In genomic region chr7:128697301-128697905, GRCh38 we compare ENCODE assay signal across 8 cellular contexts. TPM values are rescaled to one million over a fixed set of nuclear protein-coding genes. Genes with fewer than 3 reads are reported as not detected.
A peak's percentile ranks its signal among the peaks of the same experiment; 100 is the strongest.
DNase-seq lines count a peak whose midpoint lies in the region; ATAC-seq and TF ChIP-seq lines count a peak whose summit lies in the region.

No MANE protein-coding gene starts in this region.

- H3K9me3 ChIP-seq in gastroesophageal sphincter: no peaks in the 10 kb centered on the region
- no peaks in the 10 kb centered on the region for H3K9me3 ChIP-seq in psoas muscle

- H3K27me3 ChIP-seq in gastroesophageal sphincter: peaks cover 63% of the 10 kb centered on the region
- H3K27me3 ChIP-seq in psoas muscle (ENCODE audit: insufficient read depth in 3 of 3, low read length in 2 of 3): peaks cover 0 to 56% (median 11%) of the 10 kb centered on the region in 3 donors

- H3K27ac Mint-ChIP-seq in activated T-cell treated with anti-CD3 and anti-CD28 coated beads, Interleukin-2, amount 50 U/mL, for 72 hours: peak overlapping the region; percentile 59

- H3K4me3 Mint-ChIP-seq in activated T-cell treated with anti-CD3 and anti-CD28 coated beads, Interleukin-2, amount 50 U/mL, for 72 hours: peak overlapping the region; percentile 87 to 91

- H3K36me3 ChIP-seq in gastroesophageal sphincter (no peaks in the 10 kb centered on the region), psoas muscle (ENCODE audit: insufficient read depth in 1 of 2, low read depth in 1 of 2) (no peaks in the 10 kb centered on the region)

- no peaks in the 10 kb centered on the region for H3K36me3 Mint-ChIP-seq in activated T-cell treated with anti-CD3 and anti-CD28 coated beads, Interleukin-2, amount 50 U/mL, for 72 hours (ENCODE audit: insufficient read depth in 2 of 2)

- H3K9me3 Mint-ChIP-seq in activated T-cell treated with anti-CD3 and anti-CD28 coated beads, Interleukin-2, amount 50 U/mL, for 72 hours: no peaks in the 10 kb centered on the region

- peaks cover 59% of the 10 kb centered on the region for H3K27me3 Mint-ChIP-seq in activated T-cell treated with anti-CD3 and anti-CD28 coated beads, Interleukin-2, amount 50 U/mL, for 72 hours (ENCODE audit: low read depth)

- DNase-seq in EH (ENCODE audit: low read depth) (peak; percentile 66), MV-4-11 (lab: John Stamatoyannopoulos, UW) (peak; percentile 73), psoas muscle (peak; percentile 56 to 78), NCI-H187 (lab: John Stamatoyannopoulos, UW) (no peak), NCI-H1092 (lab: John Stamatoyannopoulos, UW) (no peak), COR-L47 (lab: John Stamatoyannopoulos, UW) (no peak)
- DNase-seq in activated T-cell treated with anti-CD3 and anti-CD28 coated beads, Interleukin-2, amount 50 U/mL, for 72 hours: peak; percentile 79 to 83

- peak in 2 of 4 experiments; percentile 3 to 17 for TF ChIP-seq CTCF in gastroesophageal sphincter (IDR thresholded peaks at IDR 0.05)
- no peak for TF ChIP-seq CTCF in psoas muscle (IDR thresholded peaks at IDR 0.05)

- TF ChIP-seq EP300 in gastroesophageal sphincter (IDR thresholded peaks at IDR 0.05): no peak

- WGBS in gastroesophageal sphincter (ENCODE audit: low coverage in 1 of 2), 2 donors: 3 to 4% methylated on average over 14 to 17 of the region's 37 CpGs
- WGBS in psoas muscle, 3 donors: 3 to 4% (median 4%) methylated on average over 37 of the region's 37 CpGs

- peaks cover 0 to 9% (median 5%) of the 10 kb centered on the region in 3 donors for H3K4me1 ChIP-seq in gastroesophageal sphincter
- peaks cover 9% of the 10 kb centered on the region for H3K4me1 ChIP-seq in psoas muscle

- H3K4me1 Mint-ChIP-seq in activated T-cell treated with anti-CD3 and anti-CD28 coated beads, Interleukin-2, amount 50 U/mL, for 72 hours (ENCODE audit: low read depth): peaks cover 17% of the 10 kb centered on the region

- ATAC-seq in activated T-cell treated with anti-CD3 and anti-CD28 coated beads, Interleukin-2, amount 50 U/mL, for 72 hours (replicated peaks in 1 of 2): peak; percentile 94
- peak; percentile 60 for ATAC-seq in gastroesophageal sphincter
- peak; percentile 63 to 85 (median 76) for ATAC-seq in psoas muscle

- intact Hi-C loops in psoas muscle (cut with DNase I): no loop called here

- no peak overlapping the region for H3K27ac ChIP-seq in gastroesophageal sphincter
- no peak overlapping the region for H3K27ac ChIP-seq in psoas muscle

- TF ChIP-seq POLR2A in gastroesophageal sphincter (IDR thresholded peaks at IDR 0.05): no peak

- H3K4me3 ChIP-seq in gastroesophageal sphincter (peak overlapping the region in 1 of 2 donors; percentile 42), psoas muscle (peak overlapping the region; percentile 50)

RNA-seq across cellular contexts. Expression of gene GARIN1A, which starts 25.3 kb away (rescaled TPM):
- total RNA-seq in activated T-cell treated with anti-CD3 and anti-CD28 coated beads, Interleukin-2, amount 50 U/mL, for 72 hours: 1 to 10 TPM; 2.6 to 2.7 TPM
- total RNA-seq in gastroesophageal sphincter: 1 to 10 TPM in 3 of 4 donors, under 1 TPM in 1; 0.25 to 1.5 (median 1.3) TPM
- 1 to 10 TPM in 2 of 4 donors, under 1 TPM in 2; 0.82 to 3.3 (median 1.7) TPM for total RNA-seq in psoas muscle
- polyA plus RNA-seq in psoas muscle: under 1 TPM; 0.27 to 0.62 (median 0.42) TPM

RNA-seq across cellular contexts. Expression of gene CALU, which starts 41.8 kb away (rescaled TPM):
- total RNA-seq in activated T-cell treated with anti-CD3 and anti-CD28 coated beads, Interleukin-2, amount 50 U/mL, for 72 hours: 10 to 100 TPM; 32.2 to 32.4 TPM
- 100 to 1,000 TPM; 146 to 274 (median 235) TPM for total RNA-seq in gastroesophageal sphincter
- 100 to 1,000 TPM in 1 of 4 donors, 10 to 100 TPM in 3; 52.0 to 236 (median 80.9) TPM for total RNA-seq in psoas muscle
- polyA plus RNA-seq in psoas muscle: 100 to 1,000 TPM in 2 of 3 donors, 10 to 100 TPM in 1; 84.6 to 215 (median 141) TPM

Comparison
In these comparisons a context has a peak if more than half of its experiments do, and no peak if none do; other contexts are left out.
1. DNase-seq: peak in EH (single experiment), MV-4-11 (single experiment), activated T-cell treated with anti-CD3 and anti-CD28 coated beads, Interleukin-2, amount 50 U/mL, for 72 hours (2 of 2) and psoas muscle (2 of 2); none in NCI-H187 (0 of 2), NCI-H1092 (single experiment) and COR-L47 (single experiment).
2. Peak in every context shown above with its lines, with median percentiles within 50 percentile points of each other: ATAC-seq.